In the genomic region with DNA sequence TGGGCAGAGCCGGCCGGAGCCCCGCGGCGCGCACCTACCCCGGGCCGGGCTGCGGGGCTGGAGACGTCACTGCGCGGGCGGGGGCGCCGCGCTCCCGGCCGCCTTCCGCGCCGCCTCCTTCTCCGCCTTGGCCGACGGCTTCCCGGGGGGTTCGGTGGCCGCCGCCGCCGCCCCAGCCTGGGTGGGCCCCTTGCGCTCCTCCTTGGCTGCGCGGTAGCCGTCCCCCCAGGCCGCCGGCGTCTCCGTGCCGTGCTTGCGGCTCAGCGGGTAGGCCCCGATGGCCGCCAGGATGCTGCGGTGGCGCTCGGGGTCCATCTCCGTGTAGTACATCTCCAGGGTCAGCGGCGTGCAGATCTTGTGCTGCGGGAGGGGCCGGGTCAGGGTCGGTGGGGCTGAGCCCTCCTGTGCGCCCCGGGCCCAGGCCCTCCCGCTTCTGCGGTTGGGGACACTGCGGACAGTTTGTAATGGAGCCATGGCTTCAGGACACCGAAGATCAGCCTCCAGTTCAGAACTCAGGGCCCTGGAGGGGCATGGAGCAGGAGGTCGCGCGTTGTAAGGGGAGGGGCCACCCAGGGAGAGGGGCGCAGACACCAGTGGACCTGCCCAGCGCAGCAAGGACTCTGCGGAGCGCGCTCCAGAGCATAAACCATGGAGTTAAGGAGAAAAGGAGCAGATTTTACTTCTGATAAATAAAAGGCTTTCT, we compare ENCODE assay signal across 9 cellular contexts. TPM values are rescaled to one million over a fixed set of nuclear protein-coding genes. Genes with fewer than 3 reads are reported as not detected.
DNase-seq lines count a peak whose midpoint lies in the region; ATAC-seq and TF ChIP-seq lines count a peak whose summit lies in the region.
"Had no signal": no experiment of that assay in that cellular context is flagged by ENCODE, and none has a peak within 500 bp of the region (broad histone marks: within the 10 kb centered on the region; RNA-seq: fewer than 3 reads in every experiment).

No MANE protein-coding gene starts in this region.

- peaks cover 50% of the 10 kb centered on the region for H3K27me3 Mint-ChIP-seq in GM23338 (ENCODE audit: insufficient read depth, low read depth, poor library complexity)
- H3K27me3 Mint-ChIP-seq in activated naive CD8-positive, alpha-beta T cell treated with anti-CD3 and anti-CD28 coated beads for 36 hours = peaks cover 46% of the 10 kb centered on the region

- peak overlapping the region; percentile 95 for H2AFZ ChIP-seq in GM23338

- DNase-seq in GM23338 (ENCODE audit: low spot score) = peak; percentile 47
- no peak for DNase-seq in activated naive CD8-positive, alpha-beta T cell treated with anti-CD3 and anti-CD28 coated beads for 36 hours
- DNase-seq in iPS DF 6.9 (ENCODE audit: low read depth, low spot score) = no peak
- DNase-seq in DMS153 treated with DMSO at 0.1 percent for 48 hours (lab: John Stamatoyannopoulos, UW; ENCODE audit: unreplicated experiment) = no peak
- no peak for DNase-seq in NCI-H2107 (lab: John Stamatoyannopoulos, UW)
- DNase-seq in islet precursor cell = no peak
- DNase-seq in 8988T = no peak

- H3K9me3 Mint-ChIP-seq in GM23338 = peaks cover 2% of the 10 kb centered on the region; the same call in 2 of the 3 replicates
- H3K9me3 Mint-ChIP-seq in activated naive CD8-positive, alpha-beta T cell treated with anti-CD3 and anti-CD28 coated beads for 36 hours = no peaks in the 10 kb centered on the region

- H4K20me1 ChIP-seq in GM23338 (replicated peaks; ENCODE audit: insufficient read depth) = no peaks in the 10 kb centered on the region

- peaks cover 58% of the 10 kb centered on the region for H3K27me3 ChIP-seq in GM23338 (ENCODE audit: insufficient read depth)
- H3K27me3 ChIP-seq in iPS DF 6.9 (ENCODE audit: control insufficient read depth, insufficient read depth, low read length) = peaks cover 7% of the 10 kb centered on the region; the same call in 1 of the 2 replicates
- peaks cover 45% of the 10 kb centered on the region for H3K27me3 ChIP-seq in skeletal muscle satellite cell (ENCODE audit: control insufficient read depth, insufficient read depth, low read length)

- no peaks in the 10 kb centered on the region; the same call in 2 of the 3 replicates for H3K36me3 Mint-ChIP-seq in GM23338 (ENCODE audit: low read depth)
- H3K36me3 Mint-ChIP-seq in activated naive CD8-positive, alpha-beta T cell treated with anti-CD3 and anti-CD28 coated beads for 36 hours = no peaks in the 10 kb centered on the region

- H3K4me1 ChIP-seq in GM23338 (ENCODE audit: insufficient read depth) (peaks cover 17% of the 10 kb centered on the region), iPS DF 6.9 (ENCODE audit: control insufficient read depth, insufficient read depth, low read length) (peaks cover 3% of the 10 kb centered on the region; the same call in 1 of the 2 replicates), skeletal muscle satellite cell (ENCODE audit: control insufficient read depth, insufficient read depth, low read length) (peaks cover 8% of the 10 kb centered on the region)

- no peak overlapping the region for H3K27ac Mint-ChIP-seq in GM23338
- no peak overlapping the region for H3K27ac Mint-ChIP-seq in activated naive CD8-positive, alpha-beta T cell treated with anti-CD3 and anti-CD28 coated beads for 36 hours

- no peak overlapping the region for H3K9ac ChIP-seq in skeletal muscle satellite cell (ENCODE audit: low read depth, low read length)

- H3F3A ChIP-seq in GM23338 (replicated peaks; ENCODE audit: low read depth) = 0 out of 2 replicates have a peak, but pooled peaks cover 11% of the 10 kb centered on the region

- peak overlapping the region; percentile 72 for H3K4me3 Mint-ChIP-seq in GM23338
- H3K4me3 Mint-ChIP-seq in activated naive CD8-positive, alpha-beta T cell treated with anti-CD3 and anti-CD28 coated beads for 36 hours = peak overlapping the region; percentile 73

- no peaks in the 10 kb centered on the region for H3K9me2 ChIP-seq in GM23338 (ENCODE audit: insufficient read depth)

- no peak overlapping the region for H3K27ac ChIP-seq in GM23338 (ENCODE audit: low read depth)
- no peak overlapping the region for H3K27ac ChIP-seq in iPS DF 6.9 (ENCODE audit: low read length)

- peak; percentile 14 for ATAC-seq in GM23338

- H3K9me3 ChIP-seq in iPS DF 6.9 (ENCODE audit: control insufficient read depth, insufficient read depth, low read length) = no peaks in the 10 kb centered on the region
- no peaks in the 10 kb centered on the region for H3K9me3 ChIP-seq in skeletal muscle satellite cell (replicated peaks; ENCODE audit: low read length)

- peaks cover 19% of the 10 kb centered on the region for H3K4me1 Mint-ChIP-seq in GM23338
- H3K4me1 Mint-ChIP-seq in activated naive CD8-positive, alpha-beta T cell treated with anti-CD3 and anti-CD28 coated beads for 36 hours = peaks cover 10% of the 10 kb centered on the region

- H3K79me2 ChIP-seq in GM23338 (replicated peaks; ENCODE audit: insufficient read depth) = no peaks in the 10 kb centered on the region

- H3K4me2 ChIP-seq in GM23338 (peak overlapping the region; percentile 87), skeletal muscle satellite cell (ENCODE audit: low read length) (peak overlapping the region; percentile 76)

- H3K36me3 ChIP-seq in GM23338 (ENCODE audit: insufficient read depth) (no peaks in the 10 kb centered on the region), iPS DF 6.9 (ENCODE audit: control insufficient read depth, insufficient read depth, low read length) (no peaks in the 10 kb centered on the region), skeletal muscle satellite cell (ENCODE audit: insufficient read depth, low read length) (no peaks in the 10 kb centered on the region)

- peak overlapping the region; percentile 68 for H3K4me3 ChIP-seq in GM23338
- peak overlapping the region; percentile 35; the same call in 1 of the 2 replicates for H3K4me3 ChIP-seq in iPS DF 6.9 (ENCODE audit: low read length)
- peak overlapping the region; percentile 39 for H3K4me3 ChIP-seq in skeletal muscle satellite cell (ENCODE audit: low read length)

- no CpG with 5 or more reads among the region's 66 CpGs for WGBS in iPS DF 6.9 (ENCODE audit: insufficient coverage, insufficient read length)

- no peak for TF ChIP-seq CTCF in GM23338 (conservative IDR thresholded peaks at IDR 0.05; ENCODE audit: low read depth in 2 of 2)

TF ChIP-seq in GM23338, 12 proteins besides CTCF, POLR2A, EP300 and RAD21 (continues in another document):
- TF ChIP-seq EZH2 (IDR thresholded peaks at IDR 0.05; ENCODE audit: low read depth, unreplicated experiment) = peak; percentile 63

RNA-seq across cellular contexts. Expression of gene CALY, which starts 10.8 kb away (rescaled TPM):
- 0.31 and 1.0 TPM in 2 replicates for total RNA-seq in GM23338 (2014; rRNA removed; shearing (Covaris generic))
- polyA plus RNA-seq in GM23338 (2016; fragmentation: Nextera tagmentation; extraction: Ambion mirVana) = 8.0 and 9.0 TPM in 2 replicates
- total RNA-seq in activated naive CD8-positive, alpha-beta T cell treated with anti-CD3 and anti-CD28 coated beads for 36 hours = not detected
- total RNA-seq in skeletal muscle satellite cell (2012; rRNA removed) = not detected in 2 replicates

RNA-seq across cellular contexts. Expression of gene ZNF511, which starts 17.2 kb away (rescaled TPM):
- total RNA-seq in GM23338 (2014; rRNA removed; shearing (Covaris generic)) = 41.0 and 41.3 TPM in 2 replicates
- 104 and 114 TPM in 2 replicates for polyA plus RNA-seq in GM23338 (2016; fragmentation: Nextera tagmentation; extraction: Ambion mirVana)
- 10 to 100 TPM; 73.4 to 77.3 TPM for total RNA-seq in activated naive CD8-positive, alpha-beta T cell treated with anti-CD3 and anti-CD28 coated beads for 36 hours
- total RNA-seq in skeletal muscle satellite cell (2012; rRNA removed) = 28.6 and 33.9 TPM in 2 replicates

RNA-seq across cellular contexts. Expression of gene TUBGCP2, which starts 17.2 kb away (rescaled TPM):
- 51.5 and 67.7 TPM in 2 replicates for total RNA-seq in GM23338 (2014; rRNA removed; shearing (Covaris generic))
- polyA plus RNA-seq in GM23338 (2016; fragmentation: Nextera tagmentation; extraction: Ambion mirVana) = 56.6 and 59.6 TPM in 2 replicates
- 10 to 100 TPM; 53.3 to 57.8 TPM for total RNA-seq in activated naive CD8-positive, alpha-beta T cell treated with anti-CD3 and anti-CD28 coated beads for 36 hours
- 53.0 and 58.1 TPM in 2 replicates for total RNA-seq in skeletal muscle satellite cell (2012; rRNA removed)

RNA-seq across cellular contexts. Expression of gene PRAP1, which starts 21.3 kb away (rescaled TPM):
- not detected in 2 replicates for total RNA-seq in GM23338 (2014; rRNA removed; shearing (Covaris generic))
- 0.68 and 1.5 TPM in 2 replicates for polyA plus RNA-seq in GM23338 (2016; fragmentation: Nextera tagmentation; extraction: Ambion mirVana)
- total RNA-seq in activated naive CD8-positive, alpha-beta T cell treated with anti-CD3 and anti-CD28 coated beads for 36 hours = not detected
- 0.51 TPM in 1 of 2 replicates, not detected in the other for total RNA-seq in skeletal muscle satellite cell (2012; rRNA removed)
- total RNA-seq: HT1080 had no signal

RNA-seq across cellular contexts. Expression of gene FUOM, which starts 31.9 kb away (rescaled TPM):
- total RNA-seq in GM23338 (2014; rRNA removed; shearing (Covaris generic)) = 33.9 and 43.9 TPM in 2 replicates
- polyA plus RNA-seq in GM23338 (2016; fragmentation: Nextera tagmentation; extraction: Ambion mirVana) = 30.8 and 33.0 TPM in 2 replicates
- 10 to 100 TPM; 27.8 to 29.4 TPM for total RNA-seq in activated naive CD8-positive, alpha-beta T cell treated with anti-CD3 and anti-CD28 coated beads for 36 hours
- total RNA-seq in skeletal muscle satellite cell (2012; rRNA removed) = 25.6 and 42.4 TPM in 2 replicates
